ENCODE assay signal across 7 cellular contexts in genomic region chr2:16664809-16665745, GRCh38. TPM values are rescaled to one million over a fixed set of nuclear protein-coding genes. Genes with fewer than 3 reads are reported as not detected.
A peak's percentile ranks its signal among the peaks of the same experiment; 100 is the strongest.
DNase-seq lines count a peak whose midpoint lies in the region; ATAC-seq, FAIRE-seq and TF ChIP-seq lines count a peak whose summit lies in the region.

No MANE protein-coding gene starts in this region.

- no peaks in the 10 kb centered on the region for H3K9me3 Mint-ChIP-seq in effector memory CD8-positive, alpha-beta T cell
- no peaks in the 10 kb centered on the region for H3K9me3 Mint-ChIP-seq in neural progenitor cell

- H3K4me1 Mint-ChIP-seq in effector memory CD8-positive, alpha-beta T cell (ENCODE audit: low read depth in 2 of 2): peaks cover 34 to 44% of the 10 kb centered on the region in 2 donors
- H3K4me1 Mint-ChIP-seq in neural progenitor cell: peaks cover 46% of the 10 kb centered on the region

- H3K9ac ChIP-seq in KMS-11 (no peak overlapping the region), neural progenitor cell (no peak overlapping the region)

- H3K79me2 ChIP-seq in KMS-11 (ENCODE audit: insufficient read depth, low read depth) (no peaks in the 10 kb centered on the region), neural progenitor cell (ENCODE audit: low read depth) (no peaks in the 10 kb centered on the region)

- H3K27ac ChIP-seq in KMS-11 (no peak overlapping the region), neural progenitor cell (no peak overlapping the region)

- peaks cover 4% of the 10 kb centered on the region for H3K4me1 ChIP-seq in KMS-11 (ENCODE audit: low read depth, poor library complexity, severe bottlenecking)
- H3K4me1 ChIP-seq in neural progenitor cell: peaks cover 4% of the 10 kb centered on the region

- no peaks in the 10 kb centered on the region for H3K9me3 ChIP-seq in neural progenitor cell (ENCODE audit: low read depth)

- H3K36me3 ChIP-seq in KMS-11 (ENCODE audit: insufficient read depth): no peaks in the 10 kb centered on the region
- H3K36me3 ChIP-seq in neural progenitor cell: no peaks in the 10 kb centered on the region

- H3K27me3 Mint-ChIP-seq in effector memory CD8-positive, alpha-beta T cell: peaks cover 8 to 40% of the 10 kb centered on the region in 2 donors
- peaks cover 21% of the 10 kb centered on the region for H3K27me3 Mint-ChIP-seq in neural progenitor cell (ENCODE audit: insufficient read depth, low read depth)

- FAIRE-seq in HTR-8/SVneo (lab: Jason Lieb, UNC): no peak

- no peak for TF ChIP-seq CTCF in KMS-11 (conservative IDR thresholded peaks at IDR 0.05; ENCODE audit: low read depth, low read length)
- TF ChIP-seq CTCF in neural progenitor cell (IDR thresholded peaks at IDR 0.05): no peak

- H3K4me2 ChIP-seq in KMS-11 (peak overlapping the region; percentile 56), neural progenitor cell (peak overlapping the region; percentile 95)

- H3K4me3 ChIP-seq in KMS-11 (IDR thresholded peaks at IDR 0.05; ENCODE audit: insufficient read depth, low read depth, low read length) (peak overlapping the region; percentile 36), neural progenitor cell (peak overlapping the region; percentile 59)

- DNase-seq in effector memory CD8-positive, alpha-beta T cell: no peak
- DNase-seq in neural progenitor cell (ENCODE audit: low spot score) (no peak), AG08396 (ENCODE audit: low spot score) (no peak), HTR-8/SVneo (ENCODE audit: insufficient read length, low spot score) (no peak)

- peaks cover 18% of the 10 kb centered on the region for H3K36me3 Mint-ChIP-seq in effector memory CD8-positive, alpha-beta T cell (ENCODE audit: insufficient read depth)
- no peaks in the 10 kb centered on the region for H3K36me3 Mint-ChIP-seq in neural progenitor cell

- H4K20me1 ChIP-seq in KMS-11 (ENCODE audit: insufficient read depth) (no peaks in the 10 kb centered on the region), neural progenitor cell (ENCODE audit: low read depth) (peaks cover 9% of the 10 kb centered on the region)

- ATAC-seq in GM19463 (IDR thresholded peaks at IDR 0.05; ENCODE audit: unreplicated experiment): peak; percentile 26
- ATAC-seq in effector memory CD8-positive, alpha-beta T cell (replicated peaks): no peak
- no peak for ATAC-seq in HG02763 (IDR thresholded peaks at IDR 0.05; ENCODE audit: unreplicated experiment)

- H3K27ac Mint-ChIP-seq in effector memory CD8-positive, alpha-beta T cell: peak overlapping the region; percentile 94 to 96
- no peak overlapping the region for H3K27ac Mint-ChIP-seq in neural progenitor cell

- H2AFZ ChIP-seq in KMS-11 (ENCODE audit: low read depth) (peak overlapping the region; percentile 54; the same call in 1 of the 2 replicates), neural progenitor cell (replicated peaks) (peak overlapping the region; percentile 65)

- peaks cover 5% of the 10 kb centered on the region for H3F3A ChIP-seq in neural progenitor cell (ENCODE audit: low read depth)

- no peaks in the 10 kb centered on the region for H3K27me3 ChIP-seq in KMS-11 (ENCODE audit: insufficient read depth, low read depth)
- peaks cover 54% of the 10 kb centered on the region for H3K27me3 ChIP-seq in neural progenitor cell

- peak overlapping the region; percentile 88 to 92 for H3K4me3 Mint-ChIP-seq in effector memory CD8-positive, alpha-beta T cell
- peak overlapping the region; percentile 90 for H3K4me3 Mint-ChIP-seq in neural progenitor cell

RNA-seq across cellular contexts. Expression of gene CYRIA, which starts 0.6 kb away (rescaled TPM):
- 0.81 and 1.0 TPM in 2 replicates for total RNA-seq in neural progenitor cell (ENCODE audit: low replicate concordance)
